ENCODE assay signal across 28 cellular contexts in the genomic region with DNA sequence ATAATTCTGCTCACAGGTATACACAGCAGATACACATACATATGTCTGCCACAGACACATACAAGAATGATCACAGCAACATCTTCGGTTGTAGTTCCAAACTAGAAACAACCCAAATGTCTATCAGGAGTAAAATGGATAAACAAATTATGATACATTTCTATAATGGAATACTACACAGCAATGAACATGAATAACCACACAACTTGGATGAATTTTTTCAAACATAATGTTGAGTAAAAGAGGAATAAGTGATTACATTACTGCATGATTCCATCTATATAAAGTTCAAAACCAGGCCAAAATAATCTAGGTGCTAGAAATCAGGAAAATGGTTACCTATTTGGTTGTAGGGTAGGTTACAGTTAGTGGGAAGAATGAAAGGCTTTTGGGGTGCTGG.
"Had no signal": no experiment of that assay in that cellular context is flagged by ENCODE, and none has a peak within 500 bp of the region (broad histone marks: within the 10 kb centered on the region; RNA-seq: fewer than 3 reads in every experiment).

No MANE protein-coding gene starts in this region.

- ATAC-seq: stimulated activated effector memory CD8-positive, alpha-beta T cell treated with anti-CD3 and anti-CD28 coated beads, Interleukin-12 subunit alpha, Interleukin-12 subunit beta, amount 100 ng/mL, for 72 hours; stimulated activated memory B cell treated with anti-CD40 and anti-IgM and Interleukin-4, amounts not matched to agents 10 μg/mL and 1 μg/mL and 100 μg/mL, for 72 hours; stimulated activated naive B cell treated with anti-CD40 and anti-IgM and Interleukin-4, amounts not matched to agents 10 μg/mL and 1 μg/mL and 100 μg/mL, for 72 hours; stimulated activated naive CD8-positive, alpha-beta T cell treated with anti-CD3 and anti-CD28 coated beads, Interleukin-15, amount 100 ng/mL, for 72 hours; stimulated activated naive CD8-positive, alpha-beta T cell treated with anti-CD3 and anti-CD28 coated beads, Interleukin-15, Interleukin-2, amounts not matched to agents 100 U/mL and 50 U/mL, for 24 hours; upper lobe of right lung had no signal

- H3K36me3 Mint-ChIP-seq: stimulated activated effector memory CD8-positive, alpha-beta T cell treated with anti-CD3 and anti-CD28 coated beads, Interleukin-12 subunit alpha, Interleukin-12 subunit beta, amount 100 ng/mL, for 72 hours; stimulated activated memory B cell treated with anti-CD40 and anti-IgM and Interleukin-4, amounts not matched to agents 10 μg/mL and 1 μg/mL and 100 μg/mL, for 72 hours; stimulated activated naive B cell treated with anti-CD40 and anti-IgM and Interleukin-4, amounts not matched to agents 10 μg/mL and 1 μg/mL and 100 μg/mL, for 72 hours; type B pancreatic cell had no signal

- H3K4me3 ChIP-seq: stomach, suprapubic skin, testis, thoracic aorta, thyroid gland, tibial artery, tibial nerve, transverse colon, upper lobe of left lung, upper lobe of right lung, uterus, vagina had no signal

- DNase-seq: stimulated activated CD4-positive, alpha-beta T cell treated with anti-CD3 and anti-CD28 coated beads, Interleukin-2, amount 100 ng/mL, for 48 hours; stimulated activated CD4-positive, alpha-beta T cell treated with anti-CD3 and anti-CD28 coated beads, Interleukin-4, amount 100 ng/mL, for 1 hour; stimulated activated CD4-positive, alpha-beta T cell treated with anti-CD3 and anti-CD28 coated beads, Interleukin-4, amount 100 ng/mL, for 24 hours; stimulated activated CD4-positive, alpha-beta T cell treated with anti-CD3 and anti-CD28 coated beads, Interleukin-4, amount 100 ng/mL, for 4 hours; stimulated activated CD8-positive, alpha-beta memory T cell treated with anti-CD3 and anti-CD28 coated beads, Interleukin-4, amount 100 ng/mL, for 48 hours; stimulated activated naive B cell treated with anti-CD40 and anti-IgM and Interleukin-4, amounts not matched to agents 10 μg/mL and 1 μg/mL and 100 μg/mL, for 72 hours; stimulated activated naive CD4-positive, alpha-beta T cell; stimulated activated naive CD4-positive, alpha-beta T cell treated with Interleukin-2 at 50 U/mL for 16 hours; stimulated activated naive CD8-positive, alpha-beta T cell treated with anti-CD3 and anti-CD28 coated beads, Interleukin-15, amount 100 ng/mL, for 72 hours; stimulated activated naive CD8-positive, alpha-beta T cell treated with anti-CD3 and anti-CD28 coated beads, Interleukin-15, Interleukin-2, amounts not matched to agents 100 U/mL and 50 U/mL, for 24 hours; stomach; substantia nigra; testis; thyroid gland; tibial artery; transverse colon; trophoblast cell; upper lobe of left lung; upper lobe of right lung; uterus had no signal

- H3K27ac Mint-ChIP-seq: stimulated activated effector memory CD8-positive, alpha-beta T cell treated with anti-CD3 and anti-CD28 coated beads, Interleukin-12 subunit alpha, Interleukin-12 subunit beta, amount 100 ng/mL, for 72 hours; stimulated activated memory B cell treated with anti-CD40 and anti-IgM and Interleukin-4, amounts not matched to agents 10 μg/mL and 1 μg/mL and 100 μg/mL, for 72 hours; stimulated activated naive B cell treated with anti-CD40 and anti-IgM and Interleukin-4, amounts not matched to agents 10 μg/mL and 1 μg/mL and 100 μg/mL, for 72 hours; stimulated activated naive CD8-positive, alpha-beta T cell treated with anti-CD3 and anti-CD28 coated beads, Interleukin-15, amount 100 ng/mL, for 72 hours; stimulated activated naive CD8-positive, alpha-beta T cell treated with anti-CD3 and anti-CD28 coated beads, Interleukin-15, Interleukin-2, amounts not matched to agents 100 ng/mL and 50 ng/mL, for 24 hours; type B pancreatic cell had no signal

- H3K36me3 ChIP-seq: stomach, suprapubic skin, thoracic aorta, thyroid gland, tibial artery, tibial nerve, transverse colon, upper lobe of left lung, upper lobe of right lung, uterus, vagina had no signal

- H3K27me3 ChIP-seq: testis, uterus, vagina had no signal

- H3K4me3 Mint-ChIP-seq: stimulated activated effector memory CD8-positive, alpha-beta T cell treated with anti-CD3 and anti-CD28 coated beads, Interleukin-12 subunit alpha, Interleukin-12 subunit beta, amount 100 ng/mL, for 72 hours; stimulated activated memory B cell treated with anti-CD40 and anti-IgM and Interleukin-4, amounts not matched to agents 10 μg/mL and 1 μg/mL and 100 μg/mL, for 72 hours; stimulated activated naive B cell treated with anti-CD40 and anti-IgM and Interleukin-4, amounts not matched to agents 10 μg/mL and 1 μg/mL and 100 μg/mL, for 72 hours; stimulated activated naive CD8-positive, alpha-beta T cell treated with anti-CD3 and anti-CD28 coated beads, Interleukin-15, amount 100 ng/mL, for 72 hours; stimulated activated naive CD8-positive, alpha-beta T cell treated with anti-CD3 and anti-CD28 coated beads, Interleukin-15, Interleukin-2, amounts not matched to agents 100 ng/mL and 50 ng/mL, for 24 hours; type B pancreatic cell had no signal

- H3K9me3 ChIP-seq: suprapubic skin, testis, thoracic aorta, thyroid gland, tibial artery, transverse colon, upper lobe of left lung, upper lobe of right lung, uterus, vagina had no signal

- H3K27ac ChIP-seq: stomach, suprapubic skin, testis, thoracic aorta, thyroid gland, tibial artery, tibial nerve, transverse colon, upper lobe of left lung, upper lobe of right lung, uterus, vagina had no signal

- H3K9me3 Mint-ChIP-seq: stimulated activated naive CD8-positive, alpha-beta T cell treated with anti-CD3 and anti-CD28 coated beads, Interleukin-15, amount 100 ng/mL, for 72 hours; type B pancreatic cell had no signal
